ENCODE assay signal across 8 cellular contexts in the genomic region with DNA sequence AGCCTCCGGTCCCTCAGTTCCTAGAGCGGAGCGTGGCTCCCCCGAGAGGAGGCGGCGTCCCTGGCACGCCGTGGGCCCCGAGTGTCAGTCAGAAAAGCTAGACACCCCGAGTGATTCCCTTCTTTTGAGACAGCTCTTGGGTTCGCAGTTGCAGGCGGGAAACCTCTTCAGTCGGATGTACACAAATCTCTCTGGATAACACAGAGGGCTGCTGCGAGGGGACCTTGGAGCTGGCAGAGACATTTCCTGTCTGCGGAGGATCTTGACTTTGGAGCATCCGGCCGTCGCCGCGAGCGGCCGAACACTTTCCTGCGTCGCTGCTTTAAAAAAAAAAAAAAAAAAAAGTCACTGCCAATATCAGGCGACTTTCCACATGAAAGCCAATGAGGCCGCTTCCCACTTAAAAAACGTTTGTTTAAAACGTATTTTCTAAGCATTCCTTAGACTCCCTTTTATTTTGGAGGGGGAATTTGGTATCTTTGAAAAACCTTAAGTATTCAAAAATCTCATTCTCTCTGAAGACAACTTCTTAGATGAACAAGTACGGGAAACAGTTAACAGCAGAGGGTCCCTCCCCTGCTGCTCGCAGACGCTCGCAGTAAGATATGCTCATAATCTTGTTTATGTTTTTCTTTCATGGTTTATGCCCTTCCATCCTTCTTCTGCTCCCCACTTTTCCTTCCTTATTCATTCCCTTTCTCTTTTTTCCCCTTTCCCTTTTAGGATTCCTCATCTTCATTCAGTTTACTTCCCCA. TPM values are rescaled to one million over a fixed set of nuclear protein-coding genes. Genes with fewer than 3 reads are reported as not detected.
DNase-seq lines count a peak whose midpoint lies in the region; ATAC-seq and TF ChIP-seq lines count a peak whose summit lies in the region.

No MANE protein-coding gene starts in this region.

- H3K36me3 Mint-ChIP-seq in HFFc6 (ENCODE audit: low read depth) (no peaks in the 10 kb centered on the region), T-cell (no peaks in the 10 kb centered on the region)
- no peaks in the 10 kb centered on the region for H3K36me3 Mint-ChIP-seq in effector memory CD8-positive, alpha-beta T cell (ENCODE audit: insufficient read depth)

- POLR2A ChIA-PET in T-cell (lab: Charles Lee): no interaction called here

- peak; percentile 55 for DNase-seq in AG20443 (ENCODE audit: low spot score)
- DNase-seq in HFFc6: peak; percentile 15
- DNase-seq in T-cell: peak in 12 of 34 experiments; percentile 7 to 37 (median 20)
- DNase-seq in effector memory CD8-positive, alpha-beta T cell: peak in 1 of 3 experiments; percentile 27
- peak; percentile 17 to 51 (median 41) for DNase-seq in mucosa of descending colon
- no peak for DNase-seq in NCI-H1105 treated with DMSO at 0.1 percent for 48 hours (lab: John Stamatoyannopoulos, UW)

- peak overlapping the region; percentile 86 for H3K4me3 Mint-ChIP-seq in HFFc6
- H3K4me3 Mint-ChIP-seq in T-cell: peak overlapping the region; percentile 67 to 78 (median 78)
- peak overlapping the region; percentile 64 to 75 for H3K4me3 Mint-ChIP-seq in effector memory CD8-positive, alpha-beta T cell

- H3K4me1 Mint-ChIP-seq in HFFc6 (ENCODE audit: low read depth) (peaks cover 49% of the 10 kb centered on the region), T-cell (peaks cover 19 to 34% (median 26%) of the 10 kb centered on the region in 3 donors)
- H3K4me1 Mint-ChIP-seq in effector memory CD8-positive, alpha-beta T cell (ENCODE audit: low read depth in 2 of 2): peaks cover 14 to 18% of the 10 kb centered on the region in 2 donors

- H3K4me3 ChIP-seq in mucosa of descending colon: no peak overlapping the region

- peak; percentile 64 to 84 (median 72) for ATAC-seq in T-cell (replicated peaks in 1 of 4)
- ATAC-seq in effector memory CD8-positive, alpha-beta T cell (replicated peaks): peak; percentile 71
- peak; percentile 51 for ATAC-seq in mucosa of descending colon
- ATAC-seq in GM21529 (IDR thresholded peaks at IDR 0.05; ENCODE audit: unreplicated experiment): no peak
- ATAC-seq in HG03135 (IDR thresholded peaks at IDR 0.05; ENCODE audit: unreplicated experiment): no peak

- no peaks in the 10 kb centered on the region for H3K9me3 ChIP-seq in mucosa of descending colon

- H3K9me3 Mint-ChIP-seq in HFFc6 (no peaks in the 10 kb centered on the region), T-cell (no peaks in the 10 kb centered on the region)
- H3K9me3 Mint-ChIP-seq in effector memory CD8-positive, alpha-beta T cell: no peaks in the 10 kb centered on the region

- intact Hi-C loops in mucosa of descending colon (cut with DNase I, micrococcal nuclease): no loop called here

- H3K4me1 ChIP-seq in mucosa of descending colon (ENCODE audit: low read depth): peaks cover 3% of the 10 kb centered on the region

- CTCF ChIA-PET in T-cell (lab: Charles Lee): interaction anchor here in 1 of 2 donors (1.1 kb wide), 1 partner anchor 9 kb away, joined by 3 read pairs; a partner anchor contains a TSS

- H3K36me3 ChIP-seq in mucosa of descending colon (ENCODE audit: low read depth): no peaks in the 10 kb centered on the region

- TF ChIP-seq CTCF in HFFc6 (IDR thresholded peaks at IDR 0.05): no peak
- no peak for TF ChIP-seq CTCF in mucosa of descending colon (IDR thresholded peaks at IDR 0.05)

- peak overlapping the region; percentile 69 for H3K27ac Mint-ChIP-seq in HFFc6
- peak overlapping the region in 1 of 2 donors; percentile 76 for H3K27ac Mint-ChIP-seq in T-cell
- no peak overlapping the region for H3K27ac Mint-ChIP-seq in effector memory CD8-positive, alpha-beta T cell

- peaks cover 3% of the 10 kb centered on the region; the same call in 1 of the 2 replicates for H3K27me3 Mint-ChIP-seq in HFFc6 (ENCODE audit: insufficient read depth)
- H3K27me3 Mint-ChIP-seq in T-cell: peaks cover 47 to 64% of the 10 kb centered on the region in 2 donors
- H3K27me3 Mint-ChIP-seq in effector memory CD8-positive, alpha-beta T cell: peaks cover 70 to 73% of the 10 kb centered on the region in 2 donors

RNA-seq across cellular contexts. Expression of a gene that starts 9.9 kb away (rescaled TPM):
- 1 to 10 TPM; 2.4 to 5.0 (median 4.6) TPM for total RNA-seq in HFFc6 (2021; fragmentation: NEBNext Ultra II Directional; extraction: Animal tissue kit (Norgen Biotek cat#: 25700))
- total RNA-seq in T-cell (1 to 10 TPM; 1.3 to 5.8 (median 3.6) TPM), mucosa of descending colon (1 to 10 TPM; 3.5 to 8.8 (median 4.0) TPM)

Comparison
In these comparisons a context has a peak if more than half of its experiments do, and no peak if none do; other contexts are left out.
1. ATAC-seq: peak in T-cell (4 of 4), effector memory CD8-positive, alpha-beta T cell (single experiment) and mucosa of descending colon (single experiment); none in GM21529 (single experiment) and HG03135 (single experiment).
2. Peak in every context shown above with its lines, with median percentiles within 50 percentile points of each other: H3K4me3 Mint-ChIP-seq.